In genomic region chr13:24505756-24506155, GRCh38 we compare ENCODE assay signal across 17 cellular contexts.
"Had no signal": no experiment of that assay in that cellular context is flagged by ENCODE, and none has a peak within 500 bp of the region (broad histone marks: within the 10 kb centered on the region; RNA-seq: fewer than 3 reads in every experiment).

No MANE protein-coding gene starts in this region.

- H3K4me3 ChIP-seq: colonic mucosa, esophagus squamous epithelium, gastroesophageal sphincter, hepatocyte, sigmoid colon, skin epidermis, upper lobe of left lung, vagina had no signal

- H3K9me3 ChIP-seq: colonic mucosa, esophagus squamous epithelium, gastroesophageal sphincter, sigmoid colon, stomach, upper lobe of left lung, vagina had no signal

- DNase-seq: colonic mucosa; esophagus squamous epithelium; head of caudate nucleus; kidney; left colon; left ventricle myocardium superior; naive B cell; sigmoid colon; stimulated activated CD4-positive, alpha-beta T cell treated with anti-CD3 and anti-CD28 coated beads, Interleukin-12 subunit alpha, Interleukin-12 subunit beta, amount 100 ng/mL, for 4 hours; stimulated activated naive CD4-positive, alpha-beta T cell; stomach; substantia nigra had no signal

- H3K4me1 ChIP-seq: colonic mucosa had no signal

- H3K27me3 ChIP-seq: colonic mucosa, esophagus squamous epithelium, gastroesophageal sphincter, hepatocyte, sigmoid colon, stomach, upper lobe of left lung, vagina had no signal

- ATAC-seq: gastroesophageal sphincter, left colon, left ventricle myocardium superior had no signal

- H3K27ac ChIP-seq: colonic mucosa, esophagus squamous epithelium, gastroesophageal sphincter, hepatocyte, sigmoid colon, skin epidermis, vagina had no signal
